Comparison of ENCODE assay signal across 8 cellular contexts in genomic region chr5:139660916-139661814, GRCh38. TPM values are rescaled to one million over a fixed set of nuclear protein-coding genes. Genes with fewer than 3 reads are reported as not detected.
A peak's percentile ranks its signal among the peaks of the same experiment; 100 is the strongest.
DNase-seq lines count a peak whose midpoint lies in the region; ATAC-seq, FAIRE-seq and TF ChIP-seq lines count a peak whose summit lies in the region.

No MANE protein-coding gene starts in this region.

- H3K27ac Mint-ChIP-seq in CD4-positive, CD25-positive, alpha-beta regulatory T cell: peak overlapping the region in 2 of 3 donors; percentile 33 to 87
- peak overlapping the region; percentile 86; the same call in 1 of the 2 replicates for H3K27ac Mint-ChIP-seq in GM23338

- H3K27me3 ChIP-seq in CD4-positive, CD25-positive, alpha-beta regulatory T cell (ENCODE audit: control insufficient read depth, insufficient read depth, low read length): no peaks in the 10 kb centered on the region
- H3K27me3 ChIP-seq in GM23338 (ENCODE audit: insufficient read depth): no peaks in the 10 kb centered on the region
- no peaks in the 10 kb centered on the region for H3K27me3 ChIP-seq in endothelial cell of umbilical vein (ENCODE audit: control insufficient read depth in 2 of 2, insufficient read depth in 2 of 2, low read length in 2 of 2)
- H3K27me3 ChIP-seq in uterus: no peaks in the 10 kb centered on the region

- no peak overlapping the region for H3K9ac ChIP-seq in endothelial cell of umbilical vein (replicated peaks; ENCODE audit: extremely low read depth, insufficient read depth, low read length)

- H3K9me1 ChIP-seq in endothelial cell of umbilical vein (replicated peaks; ENCODE audit: control insufficient read depth, extremely low read depth, insufficient read depth, low read length): no peaks in the 10 kb centered on the region

- peak; percentile 59 for FAIRE-seq in endothelial cell of umbilical vein (lab: Jason Lieb, UNC)

- POLR2A ChIA-PET in RWPE1 (lab: Yijun Ruan, JAX; ENCODE audit: low non-redundant PET): interaction anchor here (0.6 to 2.0 kb wide), 3 partner anchors 13 to 108 kb away, joined by 3 to 16 read pairs (median 3); partner anchors contain the start of gene CXXC5
- POLR2A ChIA-PET in endothelial cell of umbilical vein (lab: Charles Lee): interaction anchor here (0.6 to 1.6 kb wide), 6 partner anchors 10 to 142 kb away, joined by 3 to 7 read pairs (median 3); partner anchors contain the start of gene CXXC5

- no peaks in the 10 kb centered on the region for H3K9me3 Mint-ChIP-seq in CD4-positive, CD25-positive, alpha-beta regulatory T cell
- H3K9me3 Mint-ChIP-seq in GM23338: no peaks in the 10 kb centered on the region

- peaks cover 0 to 29% (median 6%) of the 10 kb centered on the region in 4 donors for H3K4me1 Mint-ChIP-seq in CD4-positive, CD25-positive, alpha-beta regulatory T cell
- peaks cover 74% of the 10 kb centered on the region for H3K4me1 Mint-ChIP-seq in GM23338

- H3K79me2 ChIP-seq in GM23338 (replicated peaks; ENCODE audit: insufficient read depth) (peaks cover 97% of the 10 kb centered on the region), endothelial cell of umbilical vein (ENCODE audit: control insufficient read depth, insufficient read depth, low read length) (no peaks in the 10 kb centered on the region)

- H3K9me3 ChIP-seq in CD4-positive, CD25-positive, alpha-beta regulatory T cell (ENCODE audit: control insufficient read depth in 2 of 2, low read length in 2 of 2): no peaks in the 10 kb centered on the region
- H3K9me3 ChIP-seq in endothelial cell of umbilical vein (replicated peaks; ENCODE audit: control insufficient read depth, insufficient read depth, low read length): no peaks in the 10 kb centered on the region
- H3K9me3 ChIP-seq in uterus: no peaks in the 10 kb centered on the region

- intact Hi-C loops in endothelial cell of umbilical vein (cut with micrococcal nuclease): loop anchor here (1.0 to 2.0 kb wide), 3 partner anchors 7 to 36 kb away; partner anchors contain the start of gene CXXC5
- intact Hi-C loops in uterus (cut with DNase I; ENCODE audit: low total_unique reads): no loop called here

- no peak overlapping the region for H3K4me2 ChIP-seq in GM23338
- H3K4me2 ChIP-seq in endothelial cell of umbilical vein (ENCODE audit: insufficient read depth, low read length): no peak overlapping the region

- H2AFZ ChIP-seq in GM23338 (no peak overlapping the region), endothelial cell of umbilical vein (ENCODE audit: low read depth, low read length) (peak overlapping the region; percentile 4)

- DNase-seq in CD4-positive, CD25-positive, alpha-beta regulatory T cell: no peak
- DNase-seq in GM23338 (ENCODE audit: low spot score) (peak; percentile 44), RWPE1 (ENCODE audit: low spot score) (peak; percentile 96), endothelial cell of umbilical vein (ENCODE audit: low read depth, low spot score) (peak; percentile 83), myocyte (ENCODE audit: low read depth) (peak; percentile 91), uterus (peak; percentile 83 to 90), NCI-H1105 treated with DMSO at 0.1 percent for 48 hours (lab: John Stamatoyannopoulos, UW) (no peak)

- no TSS peak for BruUV-seq in endothelial cell of umbilical vein (replicated peaks; lab: Mats Ljungman, UMichigan)

- H3K4me3 ChIP-seq in CD4-positive, CD25-positive, alpha-beta regulatory T cell (ENCODE audit: low read depth, low read length): no peak overlapping the region
- H3K4me3 ChIP-seq in GM23338 (no peak overlapping the region), endothelial cell of umbilical vein (replicated peaks in 1 of 3; ENCODE audit: insufficient read depth in 1 of 3, low read depth in 1 of 3, low read length in 3 of 3) (no peak overlapping the region), uterus (peak overlapping the region in 1 of 2 donors; percentile 28)

- H3K9me2 ChIP-seq in GM23338 (ENCODE audit: insufficient read depth): no peaks in the 10 kb centered on the region

- H4K20me1 ChIP-seq in GM23338 (replicated peaks; ENCODE audit: insufficient read depth) (peaks cover 81% of the 10 kb centered on the region), endothelial cell of umbilical vein (replicated peaks; ENCODE audit: control insufficient read depth, extremely low read depth, insufficient read depth, low read length) (no peaks in the 10 kb centered on the region)

- CTCF ChIA-PET in RWPE1 (lab: Yijun Ruan, JAX): interaction anchor here (0.6 to 2.9 kb wide), 6 partner anchors 19 to 531 kb away, joined by 3 to 15 read pairs (median 4); no protein-coding TSS in a partner anchor
- CTCF ChIA-PET in endothelial cell of umbilical vein (lab: Charles Lee): interaction anchor here (0.8 to 5.4 kb wide), 13 partner anchors 10 to 109 kb away, joined by 3 to 33 read pairs (median 10); partner anchors contain the start of gene CXXC5

- peak; percentile 44 to 46 for ATAC-seq in CD4-positive, CD25-positive, alpha-beta regulatory T cell (ENCODE audit: low read depth in 2 of 2)
- peak; percentile 12 for ATAC-seq in GM23338
- ATAC-seq in HG03457 (IDR thresholded peaks at IDR 0.05; ENCODE audit: unreplicated experiment): no peak

- TF ChIP-seq POLR2A in endothelial cell of umbilical vein (IDR thresholded peaks at IDR 0.05; ENCODE audit: low read depth, low read length) (no peak), uterus (IDR thresholded peaks at IDR 0.05) (peak; percentile 31 to 34)

- H3K4me3 Mint-ChIP-seq in CD4-positive, CD25-positive, alpha-beta regulatory T cell: no peak overlapping the region
- H3K4me3 Mint-ChIP-seq in GM23338: no peak overlapping the region; the same call in 2 of the 3 replicates

- H3F3A ChIP-seq in GM23338 (replicated peaks; ENCODE audit: low read depth): peaks cover 5% of the 10 kb centered on the region; the same call in 1 of the 2 replicates

- H3K27ac ChIP-seq in CD4-positive, CD25-positive, alpha-beta regulatory T cell (ENCODE audit: insufficient read depth, low read length, poor library complexity, severe bottlenecking): no peak overlapping the region
- no peak overlapping the region for H3K27ac ChIP-seq in GM23338 (ENCODE audit: low read depth)
- peak overlapping the region; percentile 94 for H3K27ac ChIP-seq in RWPE1
- H3K27ac ChIP-seq in endothelial cell of umbilical vein (ENCODE audit: insufficient read depth, low read depth, low read length): no peak overlapping the region
- H3K27ac ChIP-seq in uterus: peak overlapping the region; percentile 79 to 88

- no peak for TF ChIP-seq CTCF in GM23338 (conservative IDR thresholded peaks at IDR 0.05; ENCODE audit: low read depth in 2 of 2)
- TF ChIP-seq CTCF in RWPE1 (conservative IDR thresholded peaks at IDR 0.05; ENCODE audit: low read depth): no peak
- no peak for TF ChIP-seq CTCF in endothelial cell of umbilical vein (IDR thresholded peaks at IDR 0.05; ENCODE audit: extremely low read depth in 1 of 2, insufficient read depth in 1 of 2, low read depth in 1 of 2, low read length in 2 of 2)
- no peak for TF ChIP-seq CTCF in uterus (IDR thresholded peaks at IDR 0.05)

- H3K36me3 Mint-ChIP-seq in CD4-positive, CD25-positive, alpha-beta regulatory T cell: peaks cover 4% of the 10 kb centered on the region
- H3K36me3 Mint-ChIP-seq in GM23338 (ENCODE audit: low read depth): no peaks in the 10 kb centered on the region

- no peaks in the 10 kb centered on the region for H3K27me3 Mint-ChIP-seq in CD4-positive, CD25-positive, alpha-beta regulatory T cell
- peaks cover 25% of the 10 kb centered on the region for H3K27me3 Mint-ChIP-seq in GM23338 (ENCODE audit: insufficient read depth, low read depth, poor library complexity)

- no peaks in the 10 kb centered on the region for H3K36me3 ChIP-seq in CD4-positive, CD25-positive, alpha-beta regulatory T cell (ENCODE audit: control insufficient read depth, insufficient read depth, low read length)
- H3K36me3 ChIP-seq in GM23338 (ENCODE audit: insufficient read depth) (no peaks in the 10 kb centered on the region), endothelial cell of umbilical vein (ENCODE audit: control insufficient read depth in 2 of 2, extremely low read depth in 1 of 2, insufficient read depth in 2 of 2, low read length in 2 of 2) (no peaks in the 10 kb centered on the region), uterus (no peaks in the 10 kb centered on the region)

- dilution Hi-C loops in endothelial cell of umbilical vein (cut with MboI; ENCODE audit: extremely low pct_ligation_motif_present, low sequenced_read_pairs): no loop called here

- no peaks in the 10 kb centered on the region for H3K4me1 ChIP-seq in CD4-positive, CD25-positive, alpha-beta regulatory T cell (ENCODE audit: control insufficient read depth, insufficient read depth, low read length, poor library complexity, severe bottlenecking)
- H3K4me1 ChIP-seq in GM23338 (ENCODE audit: insufficient read depth) (peaks cover 43% of the 10 kb centered on the region), endothelial cell of umbilical vein (ENCODE audit: control insufficient read depth, extremely low read depth, insufficient read depth, low read length) (peaks cover 33% of the 10 kb centered on the region), uterus (peaks cover 0 to 31% of the 10 kb centered on the region in 2 donors)

TF ChIP-seq in GM23338, 12 proteins besides CTCF, POLR2A, EP300 and RAD21 (continues in another document):
- TF ChIP-seq POLR2AphosphoS5 (IDR thresholded peaks at IDR 0.05; ENCODE audit: low read depth): 0 out of 2 replicates have a peak, but pooled peaks have one; percentile 4

TF ChIP-seq in endothelial cell of umbilical vein, 7 proteins besides CTCF, POLR2A, EP300 and RAD21 (continues in another document):
- TF ChIP-seq JUN (IDR thresholded peaks at IDR 0.05; ENCODE audit: borderline replicate concordance, insufficient read depth, insufficient read length, low read depth) (no peak), GATA2 (IDR thresholded peaks at IDR 0.05; ENCODE audit: insufficient read depth, insufficient read length, low read depth, low read length) (no peak), POLR2AphosphoS5 (IDR thresholded peaks at IDR 0.05; ENCODE audit: insufficient read depth, low read depth, low read length) (peak; percentile 52)

RNA-seq across cellular contexts. Expression of gene CXXC5, which starts 13.0 kb away (rescaled TPM):
- total RNA-seq in CD4-positive, CD25-positive, alpha-beta regulatory T cell: 4.6 TPM
- 10 to 100 TPM in 1 of 4 donors, 1 to 10 TPM in 3; 7.2 to 12.7 (median 8.4) TPM for polyA plus RNA-seq in CD4-positive, CD25-positive, alpha-beta regulatory T cell
- total RNA-seq in GM23338 (2014; rRNA removed; shearing (Covaris generic)): 97.9 and 111 TPM in 2 replicates
- polyA plus RNA-seq in GM23338 (2016; fragmentation: Nextera tagmentation; extraction: Ambion mirVana): 63.3 and 65.0 TPM in 2 replicates
- 2.7 and 5.9 TPM in 2 replicates for total RNA-seq in endothelial cell of umbilical vein
- polyA plus RNA-seq in endothelial cell of umbilical vein: 5.5 and 8.2 TPM in 2 replicates
- 3.5 and 5.5 TPM in 2 replicates for polyA plus RNA-seq in endothelial cell of umbilical vein (2011; cell fraction: cytosol; rRNA removed)
- polyA plus RNA-seq in endothelial cell of umbilical vein (2011; cell fraction: nucleus; rRNA removed): 2.2 and 3.2 TPM in 2 replicates
- 0.82 and 0.90 TPM in 2 replicates for polyA plus RNA-seq in endothelial cell of umbilical vein (2012)
- 4.7 and 6.7 TPM in 2 replicates for polyA minus RNA-seq in endothelial cell of umbilical vein
- polyA minus RNA-seq in endothelial cell of umbilical vein (2011; cell fraction: cytosol; rRNA and poly(A)+ RNA removed): 24.9 TPM
- 1.1 and 1.8 TPM in 2 replicates for polyA minus RNA-seq in endothelial cell of umbilical vein (2011; cell fraction: nucleus; rRNA and poly(A)+ RNA removed)
- total RNA-seq in myocyte: 246 and 253 TPM in 2 replicates
- polyA plus RNA-seq in myocyte (2012): 186 TPM
- total RNA-seq in uterus: 10 to 100 TPM in 3 of 4 donors, 1 to 10 TPM in 1; 3.3 to 51.3 (median 35.0) TPM

Comparison
In these comparisons a context has a peak if more than half of its experiments do, and no peak if none do; other contexts are left out.
1. DNase-seq: peak in GM23338 (single experiment), RWPE1 (single experiment), endothelial cell of umbilical vein (single experiment), myocyte (single experiment) and uterus (2 of 2); none in CD4-positive, CD25-positive, alpha-beta regulatory T cell (0 of 3) and NCI-H1105 treated with DMSO at 0.1 percent for 48 hours (single experiment).
2. H3K27ac ChIP-seq: peak in RWPE1 (single experiment) and uterus (2 of 2); none in CD4-positive, CD25-positive, alpha-beta regulatory T cell (single experiment), GM23338 (single experiment) and endothelial cell of umbilical vein (single experiment).